17 cellular contexts compared by ENCODE assay signal in genomic region chr1:245377854-245378253, GRCh38.
DNase-seq lines count a peak whose midpoint lies in the region; ATAC-seq and TF ChIP-seq lines count a peak whose summit lies in the region.
"Had no signal": no experiment of that assay in that cellular context is flagged by ENCODE, and none has a peak within 500 bp of the region (broad histone marks: within the 10 kb centered on the region; RNA-seq: fewer than 3 reads in every experiment).

No MANE protein-coding gene starts in this region.

- TF ChIP-seq CTCF in cardiac muscle cell (IDR thresholded peaks at IDR 0.05; ENCODE audit: low read depth, low read length) (no peak), Loucy (conservative IDR thresholded peaks at IDR 0.05; ENCODE audit: low read length) (no peak), gastrocnemius medialis (IDR thresholded peaks at IDR 0.05 in 4 of 5, conservative IDR thresholded peaks at IDR 0.05 in 1 of 5) (no peak)

- H3K36me3 Mint-ChIP-seq in activated naive CD8-positive, alpha-beta T cell treated with anti-CD3 and anti-CD28 coated beads, Interleukin-2, amount 50 U/mL, for 24 hours (ENCODE audit: low read depth), result no peaks in the 10 kb centered on the region

- H3K36me3 ChIP-seq in cardiac muscle cell (peaks cover 9% of the 10 kb centered on the region), Loucy (ENCODE audit: insufficient read depth, low read length) (no peaks in the 10 kb centered on the region), gastrocnemius medialis (no peaks in the 10 kb centered on the region)
- H3K36me3 ChIP-seq: SJSA1 had no signal

- no peak for DNase-seq in cardiac muscle cell (ENCODE audit: low read depth in 1 of 2, low spot score in 1 of 2)
- DNase-seq in cardiac septum (ENCODE audit: low spot score), result no peak
- DNase-seq in activated naive CD8-positive, alpha-beta T cell treated with anti-CD3 and anti-CD28 coated beads, Interleukin-2, amount 50 U/mL, for 24 hours, result no peak
- DNase-seq in stimulated activated naive CD8-positive, alpha-beta T cell treated with anti-CD3 and anti-CD28 coated beads, Interleukin-15, Interleukin-2, amounts not matched to agents 100 U/mL and 50 U/mL, for 24 hours, result no peak
- no peak for DNase-seq in gastrocnemius medialis
- DNase-seq in retina, result no peak
- DNase-seq: Calu3, GOT3, NCI-H1436, NCI-H2029, NCI-H510A, NCI-H774 had no signal

- in situ Hi-C loops in gastrocnemius medialis (cut with MboI; ENCODE audit: low sequenced_read_pairs in 4 of 4), result no loop called here

- no peaks in the 10 kb centered on the region for H3K9me2 ChIP-seq in Loucy (replicated peaks; ENCODE audit: low read depth, low read length)

- peak overlapping the region; percentile 51 for H3K4me2 ChIP-seq in Loucy (ENCODE audit: low read depth, low read length, poor library complexity, severe bottlenecking)

- H3K79me2 ChIP-seq in Loucy (ENCODE audit: insufficient read depth, low read length), result no peaks in the 10 kb centered on the region

- H3K27ac ChIP-seq in cardiac muscle cell (peak overlapping the region; percentile 62), gastrocnemius medialis (no peak overlapping the region)
- H3K27ac ChIP-seq: C4-2B, SJSA1 had no signal

- H3K9me3 ChIP-seq in cardiac muscle cell (ENCODE audit: low read depth) (no peaks in the 10 kb centered on the region), Loucy (ENCODE audit: insufficient read depth, low read depth, low read length) (no peaks in the 10 kb centered on the region), gastrocnemius medialis (no peaks in the 10 kb centered on the region)
- H3K9me3 ChIP-seq: SJSA1 had no signal

- peak; percentile 3 for ATAC-seq in activated naive CD8-positive, alpha-beta T cell treated with anti-CD3 and anti-CD28 coated beads, Interleukin-2, amount 50 U/mL, for 24 hours
- peak; percentile 8 for ATAC-seq in stimulated activated naive CD8-positive, alpha-beta T cell treated with anti-CD3 and anti-CD28 coated beads, Interleukin-15, Interleukin-2, amounts not matched to agents 100 U/mL and 50 U/mL, for 24 hours
- ATAC-seq in GM21576 (IDR thresholded peaks at IDR 0.05; ENCODE audit: unreplicated experiment), result no peak
- no peak for ATAC-seq in gastrocnemius medialis
- ATAC-seq: K562 had no signal

- H3K27me3 ChIP-seq in cardiac muscle cell, result no peaks in the 10 kb centered on the region
- H3K27me3 ChIP-seq in Loucy (ENCODE audit: insufficient read depth, low read length, poor library complexity, severe bottlenecking), result no peaks in the 10 kb centered on the region
- H3K27me3 ChIP-seq in gastrocnemius medialis, result no peaks in the 10 kb centered on the region
- H3K27me3 ChIP-seq: SJSA1 had no signal

- no peak overlapping the region for H3K4me3 Mint-ChIP-seq in activated naive CD8-positive, alpha-beta T cell treated with anti-CD3 and anti-CD28 coated beads, Interleukin-2, amount 50 U/mL, for 24 hours

- H3K4me3 ChIP-seq in cardiac muscle cell (no peak overlapping the region), Loucy (ENCODE audit: low read length, poor library complexity, severe bottlenecking) (no peak overlapping the region), gastrocnemius medialis (no peak overlapping the region)
- H3K4me3 ChIP-seq: K562, SJSA1 had no signal

- TF ChIP-seq POLR2A in gastrocnemius medialis (IDR thresholded peaks at IDR 0.05), result no peak

- intact Hi-C loops in cardiac septum (cut with DNase I), result no loop called here
- intact Hi-C loops in gastrocnemius medialis (cut with DNase I; ENCODE audit: low total_unique reads), result no loop called here

- H3K4me1 ChIP-seq in cardiac muscle cell (ENCODE audit: low read depth) (peaks cover 12% of the 10 kb centered on the region), Loucy (ENCODE audit: insufficient read depth, low read length, poor library complexity, severe bottlenecking) (peaks cover 20% of the 10 kb centered on the region), gastrocnemius medialis (no peaks in the 10 kb centered on the region)

- 0 out of 2 replicates have a peak, but pooled peaks cover 10% of the 10 kb centered on the region for H3F3A ChIP-seq in Loucy (ENCODE audit: low read depth)

- H3K27ac Mint-ChIP-seq in activated naive CD8-positive, alpha-beta T cell treated with anti-CD3 and anti-CD28 coated beads, Interleukin-2, amount 50 U/mL, for 24 hours, result no peak overlapping the region

- H3K27me3 Mint-ChIP-seq in activated naive CD8-positive, alpha-beta T cell treated with anti-CD3 and anti-CD28 coated beads, Interleukin-2, amount 50 U/mL, for 24 hours, result no peaks in the 10 kb centered on the region

- peaks cover 30% of the 10 kb centered on the region for H3K4me1 Mint-ChIP-seq in activated naive CD8-positive, alpha-beta T cell treated with anti-CD3 and anti-CD28 coated beads, Interleukin-2, amount 50 U/mL, for 24 hours

- H4K20me1 ChIP-seq in Loucy (ENCODE audit: insufficient read depth, low read length, poor library complexity, severe bottlenecking), result no peaks in the 10 kb centered on the region

- H2AFZ ChIP-seq in Loucy (ENCODE audit: low read length), result no peak overlapping the region

- H3K9ac ChIP-seq in Loucy (ENCODE audit: low read depth, low read length, poor library complexity, severe bottlenecking), result no peak overlapping the region

- no peaks in the 10 kb centered on the region for H3K9me3 Mint-ChIP-seq in activated naive CD8-positive, alpha-beta T cell treated with anti-CD3 and anti-CD28 coated beads, Interleukin-2, amount 50 U/mL, for 24 hours

Comparison
In these comparisons a context has a peak if more than half of its experiments do, and no peak if none do; other contexts are left out.
1. ATAC-seq: peak in activated naive CD8-positive, alpha-beta T cell treated with anti-CD3 and anti-CD28 coated beads, Interleukin-2, amount 50 U/mL, for 24 hours (single experiment) and stimulated activated naive CD8-positive, alpha-beta T cell treated with anti-CD3 and anti-CD28 coated beads, Interleukin-15, Interleukin-2, amounts not matched to agents 100 U/mL and 50 U/mL, for 24 hours (single experiment); none in GM21576 (single experiment) and gastrocnemius medialis (0 of 2).